1 cellular context compared by ENCODE assay signal in the genomic region with DNA sequence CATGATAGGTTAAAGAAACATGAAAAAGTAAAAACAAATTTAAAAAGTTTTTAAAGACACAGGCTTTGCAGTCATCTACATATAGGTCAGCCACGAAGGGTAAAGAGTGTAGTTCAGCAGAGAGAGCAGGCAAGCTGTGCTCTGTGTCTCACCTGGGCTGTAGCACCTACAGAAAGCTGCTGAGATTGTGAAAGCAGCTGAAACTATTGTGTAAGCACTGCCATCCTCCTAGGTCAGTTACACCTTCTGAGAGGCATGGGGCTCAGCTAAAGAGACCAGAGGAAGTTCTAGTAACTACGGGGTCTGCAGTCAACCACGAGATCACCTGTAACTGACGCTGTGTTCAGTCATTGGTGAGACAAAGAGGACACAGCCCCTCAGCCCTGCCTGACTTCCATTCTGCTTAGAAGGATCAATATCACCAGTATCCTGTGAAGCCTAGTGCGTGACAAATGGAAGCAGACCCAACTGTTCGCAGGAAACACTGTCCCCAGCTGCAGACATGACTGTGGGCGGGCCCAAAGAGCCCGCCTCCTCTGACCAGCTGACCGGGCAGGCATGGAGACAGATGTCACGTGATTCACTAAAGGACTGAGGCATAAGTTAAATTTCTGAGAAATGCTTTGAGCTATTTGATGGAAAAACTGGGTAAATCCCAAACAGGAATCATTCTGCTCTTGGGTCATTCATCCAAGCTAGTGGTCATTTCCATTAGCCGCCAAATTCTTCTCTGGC.
TF ChIP-seq lines count a peak whose summit lies in the region.

No MANE protein-coding gene starts in this region.

TF ChIP-seq in GM23338, 12 proteins besides CTCF, POLR2A, EP300 and RAD21 (continued from another document):
- TF ChIP-seq, protein P1, sequence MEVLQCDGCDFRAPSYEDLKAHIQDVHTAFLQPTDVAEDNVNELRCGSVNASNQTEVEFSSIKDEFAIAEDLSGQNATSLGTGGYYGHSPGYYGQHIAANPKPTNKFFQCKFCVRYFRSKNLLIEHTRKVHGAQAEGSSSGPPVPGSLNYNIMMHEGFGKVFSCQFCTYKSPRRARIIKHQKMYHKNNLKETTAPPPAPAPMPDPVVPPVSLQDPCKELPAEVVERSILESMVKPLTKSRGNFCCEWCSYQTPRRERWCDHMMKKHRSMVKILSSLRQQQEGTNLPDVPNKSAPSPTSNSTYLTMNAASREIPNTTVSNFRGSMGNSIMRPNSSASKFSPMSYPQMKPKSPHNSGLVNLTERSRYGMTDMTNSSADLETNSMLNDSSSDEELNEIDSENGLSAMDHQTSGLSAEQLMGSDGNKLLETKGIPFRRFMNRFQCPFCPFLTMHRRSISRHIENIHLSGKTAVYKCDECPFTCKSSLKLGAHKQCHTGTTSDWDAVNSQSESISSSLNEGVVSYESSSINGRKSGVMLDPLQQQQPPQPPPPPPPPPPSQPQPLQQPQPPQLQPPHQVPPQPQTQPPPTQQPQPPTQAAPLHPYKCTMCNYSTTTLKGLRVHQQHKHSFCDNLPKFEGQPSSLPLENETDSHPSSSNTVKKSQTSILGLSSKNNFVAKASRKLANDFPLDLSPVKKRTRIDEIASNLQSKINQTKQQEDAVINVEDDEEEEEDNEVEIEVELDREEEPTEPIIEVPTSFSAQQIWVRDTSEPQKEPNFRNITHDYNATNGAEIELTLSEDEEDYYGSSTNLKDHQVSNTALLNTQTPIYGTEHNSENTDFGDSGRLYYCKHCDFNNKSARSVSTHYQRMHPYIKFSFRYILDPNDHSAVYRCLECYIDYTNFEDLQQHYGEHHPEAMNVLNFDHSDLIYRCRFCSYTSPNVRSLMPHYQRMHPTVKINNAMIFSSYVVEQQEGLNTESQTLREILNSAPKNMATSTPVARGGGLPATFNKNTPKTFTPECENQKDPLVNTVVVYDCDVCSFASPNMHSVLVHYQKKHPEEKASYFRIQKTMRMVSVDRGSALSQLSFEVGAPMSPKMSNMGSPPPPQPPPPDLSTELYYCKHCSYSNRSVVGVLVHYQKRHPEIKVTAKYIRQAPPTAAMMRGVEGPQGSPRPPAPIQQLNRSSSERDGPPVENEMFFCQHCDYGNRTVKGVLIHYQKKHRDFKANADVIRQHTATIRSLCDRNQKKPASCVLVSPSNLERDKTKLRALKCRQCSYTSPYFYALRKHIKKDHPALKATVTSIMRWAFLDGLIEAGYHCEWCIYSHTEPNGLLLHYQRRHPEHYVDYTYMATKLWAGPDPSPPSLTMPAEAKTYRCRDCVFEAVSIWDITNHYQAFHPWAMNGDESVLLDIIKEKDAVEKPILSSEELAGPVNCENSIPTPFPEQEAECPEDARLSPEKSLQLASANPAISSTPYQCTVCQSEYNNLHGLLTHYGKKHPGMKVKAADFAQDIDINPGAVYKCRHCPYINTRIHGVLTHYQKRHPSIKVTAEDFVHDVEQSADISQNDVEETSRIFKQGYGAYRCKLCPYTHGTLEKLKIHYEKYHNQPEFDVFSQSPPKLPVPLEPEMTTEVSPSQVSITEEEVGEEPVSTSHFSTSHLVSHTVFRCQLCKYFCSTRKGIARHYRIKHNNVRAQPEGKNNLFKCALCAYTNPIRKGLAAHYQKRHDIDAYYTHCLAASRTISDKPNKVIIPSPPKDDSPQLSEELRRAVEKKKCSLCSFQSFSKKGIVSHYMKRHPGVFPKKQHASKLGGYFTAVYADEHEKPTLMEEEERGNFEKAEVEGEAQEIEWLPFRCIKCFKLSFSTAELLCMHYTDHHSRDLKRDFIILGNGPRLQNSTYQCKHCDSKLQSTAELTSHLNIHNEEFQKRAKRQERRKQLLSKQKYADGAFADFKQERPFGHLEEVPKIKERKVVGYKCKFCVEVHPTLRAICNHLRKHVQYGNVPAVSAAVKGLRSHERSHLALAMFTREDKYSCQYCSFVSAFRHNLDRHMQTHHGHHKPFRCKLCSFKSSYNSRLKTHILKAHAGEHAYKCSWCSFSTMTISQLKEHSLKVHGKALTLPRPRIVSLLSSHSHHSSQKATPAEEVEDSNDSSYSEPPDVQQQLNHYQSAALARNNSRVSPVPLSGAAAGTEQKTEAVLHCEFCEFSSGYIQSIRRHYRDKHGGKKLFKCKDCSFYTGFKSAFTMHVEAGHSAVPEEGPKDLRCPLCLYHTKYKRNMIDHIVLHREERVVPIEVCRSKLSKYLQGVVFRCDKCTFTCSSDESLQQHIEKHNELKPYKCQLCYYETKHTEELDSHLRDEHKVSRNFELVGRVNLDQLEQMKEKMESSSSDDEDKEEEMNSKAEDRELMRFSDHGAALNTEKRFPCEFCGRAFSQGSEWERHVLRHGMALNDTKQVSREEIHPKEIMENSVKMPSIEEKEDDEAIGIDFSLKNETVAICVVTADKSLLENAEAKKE (CRISPR knock-in tag; IDR thresholded peaks at IDR 0.05), result no peak
